8 cellular contexts compared by ENCODE assay signal in genomic region chr9:16030513-16031185, GRCh38.
A peak's percentile ranks its signal among the peaks of the same experiment; 100 is the strongest.
DNase-seq lines count a peak whose midpoint lies in the region; ATAC-seq, FAIRE-seq and TF ChIP-seq lines count a peak whose summit lies in the region.

No MANE protein-coding gene starts in this region.

- H2BK5ac ChIP-seq in IMR-90 (ENCODE audit: low read depth, low read length, poor library complexity, severe bottlenecking) = no peak overlapping the region

- WGBS in IMR-90 (ENCODE audit: extremely low coverage in 2 of 2, insufficient read length in 1 of 2), 2 experiments = no CpG with 5 or more reads among the region's 8 CpGs

- H3K4me3 ChIP-seq in IMR-90 (ENCODE audit: insufficient read depth, low read depth, low read length) = no peak overlapping the region
- no peak overlapping the region for H3K4me3 ChIP-seq in brain microvascular endothelial cell (ENCODE audit: low read depth, low read length)
- H3K4me3 ChIP-seq in colonic mucosa = no peak overlapping the region

- TF ChIP-seq CTCF in IMR-90 (conservative IDR thresholded peaks at IDR 0.05; ENCODE audit: low read depth, low read length) (no peak), brain microvascular endothelial cell (IDR thresholded peaks at IDR 0.05; ENCODE audit: low read depth, low read length, missing control alignments) (no peak), colonic mucosa (IDR thresholded peaks at IDR 0.05) (no peak)

- H2AFZ ChIP-seq in IMR-90 (replicated peaks; ENCODE audit: low read length, poor library complexity) = no peak overlapping the region

- TF ChIP-seq POLR2A in GM12892 (IDR thresholded peaks at IDR 0.05; ENCODE audit: low read depth, low read length) (no peak), IMR-90 (IDR thresholded peaks at IDR 0.05; ENCODE audit: low read depth, low read length) (no peak)

- H3K4me1 ChIP-seq in IMR-90 (ENCODE audit: control insufficient read depth, insufficient read depth, low read length) (peaks cover 30% of the 10 kb centered on the region), colonic mucosa (no peaks in the 10 kb centered on the region)

- DNase-seq in GM12892 (ENCODE audit: insufficient read length) = no peak
- peak; percentile 96 for DNase-seq in IMR-90
- DNase-seq in brain microvascular endothelial cell = peak; percentile 98
- DNase-seq in T-cell = no peak
- no peak for DNase-seq in mucosa of gallbladder (ENCODE audit: low spot score)
- no peak for DNase-seq in colonic mucosa
- DNase-seq in NCI-H446 treated with DMSO at 0.1 percent for 48 hours (lab: John Stamatoyannopoulos, UW) = no peak

- H3K4me3 Mint-ChIP-seq in T-cell = no peak overlapping the region

- no peaks in the 10 kb centered on the region for H3K79me1 ChIP-seq in IMR-90 (ENCODE audit: low read depth in 1 of 2, low read length in 2 of 2)

- dilution Hi-C loops in IMR-90 (cut with HindIII; ENCODE audit: low sequenced_read_pairs, unreplicated experiment) = no loop called here

- H3K36me3 ChIP-seq in IMR-90 (ENCODE audit: control insufficient read depth, insufficient read depth, low read length) = no peaks in the 10 kb centered on the region
- H3K36me3 ChIP-seq in brain microvascular endothelial cell (replicated peaks) = no peaks in the 10 kb centered on the region
- H3K36me3 ChIP-seq in colonic mucosa = no peaks in the 10 kb centered on the region

- peak overlapping the region; percentile 66; the same call in 1 of the 2 replicates for H3K4ac ChIP-seq in IMR-90 (ENCODE audit: low read depth, low read length)

- H3K27me3 Mint-ChIP-seq in T-cell = peaks cover 0 to 2% of the 10 kb centered on the region in 2 donors

- intact Hi-C loops in IMR-90 (cut with micrococcal nuclease) (no loop called here), colonic mucosa (cut with DNase I) (no loop called here)

- H3K27me3 ChIP-seq in IMR-90 (ENCODE audit: control insufficient read depth, insufficient read depth, low read length) (no peaks in the 10 kb centered on the region), brain microvascular endothelial cell (replicated peaks) (no peaks in the 10 kb centered on the region), colonic mucosa (no peaks in the 10 kb centered on the region)

- H4K20me1 ChIP-seq in IMR-90 (ENCODE audit: insufficient read depth, low read length) = no peaks in the 10 kb centered on the region

- no peaks in the 10 kb centered on the region for H3K4me1 Mint-ChIP-seq in T-cell

- peak overlapping the region; percentile 60 for H3K14ac ChIP-seq in IMR-90 (replicated peaks; ENCODE audit: low read depth, low read length)

- CTCF ChIA-PET in IMR-90 (lab: Yijun Ruan, JAX) = no interaction called here
- CTCF ChIA-PET in T-cell (lab: Charles Lee) = no interaction called here

- peak; percentile 87 for FAIRE-seq in GM12892 (lab: Jason Lieb, UNC)

- H3K9me3 Mint-ChIP-seq in T-cell = peaks cover 0 to 6% (median 3%) of the 10 kb centered on the region in 3 donors

- peak overlapping the region; percentile 16 to 54; a peak in 3 of 4 replicates for H4K8ac ChIP-seq in IMR-90 (ENCODE audit: low read depth in 2 of 2, low read length in 2 of 2)

- H3K36me3 Mint-ChIP-seq in T-cell = no peaks in the 10 kb centered on the region

- H2BK120ac ChIP-seq in IMR-90 (ENCODE audit: low read depth, low read length) = peak overlapping the region; percentile 85

- no peak overlapping the region for H2AK9ac ChIP-seq in IMR-90 (replicated peaks; ENCODE audit: low read depth, low read length, poor library complexity)

- peak overlapping the region; percentile 83 for H2BK20ac ChIP-seq in IMR-90 (ENCODE audit: low read depth, low read length)

- H4K91ac ChIP-seq in IMR-90 (ENCODE audit: insufficient read depth, low read depth, low read length) = peak overlapping the region; percentile 75

- H3K27ac Mint-ChIP-seq in T-cell = no peak overlapping the region

- H3K27ac ChIP-seq in IMR-90 (ENCODE audit: insufficient read depth, low read length) (no peak overlapping the region; the same call in 1 of the 2 replicates), brain microvascular endothelial cell (peak overlapping the region; percentile 91), colonic mucosa (no peak overlapping the region)

- H3K9me1 ChIP-seq in IMR-90 (ENCODE audit: insufficient read depth, low read length) = peaks cover 16% of the 10 kb centered on the region

- peaks cover 4% of the 10 kb centered on the region; the same call in 1 of the 2 replicates for H3K9me3 ChIP-seq in IMR-90 (ENCODE audit: control insufficient read depth, insufficient read depth, low read length)
- no peaks in the 10 kb centered on the region for H3K9me3 ChIP-seq in colonic mucosa

- H3K23ac ChIP-seq in IMR-90 (ENCODE audit: low read depth, low read length) = peak overlapping the region; percentile 50

- POLR2A ChIA-PET in IMR-90 (lab: Charles Lee; ENCODE audit: unreplicated experiment) (no interaction called here), T-cell (lab: Charles Lee) (no interaction called here)

- H3K18ac ChIP-seq in IMR-90 (ENCODE audit: low read depth, low read length) = peak overlapping the region; percentile 37

- no peak overlapping the region for H4K5ac ChIP-seq in IMR-90 (ENCODE audit: low read depth, low read length)

- TF ChIP-seq RAD21 in IMR-90 (IDR thresholded peaks at IDR 0.05; ENCODE audit: low read length) = no peak

- peak overlapping the region; percentile 7; the same call in 1 of the 2 replicates for H3K56ac ChIP-seq in IMR-90 (ENCODE audit: extremely low read depth, insufficient read depth, low read length)

- BruUV-seq in IMR-90 (replicated peaks; lab: Mats Ljungman, UMichigan) = no TSS peak

- no peak overlapping the region for H3K4me2 ChIP-seq in IMR-90 (ENCODE audit: low read depth, low read length)

- H3K9ac ChIP-seq in IMR-90 (ENCODE audit: low read depth, low read length) (no peak overlapping the region), colonic mucosa (ENCODE audit: low read depth in 2 of 2, low read length in 2 of 2) (no peak overlapping the region)

- ATAC-seq in GM21619 (IDR thresholded peaks at IDR 0.05; ENCODE audit: unreplicated experiment) (peak; percentile 93), IMR-90 (ENCODE audit: low read depth) (peak; percentile 62), T-cell (replicated peaks in 1 of 4) (no peak)

- H2AK5ac ChIP-seq in IMR-90 (ENCODE audit: low read depth, low read length) = no peak overlapping the region; the same call in 1 of the 2 replicates

- peak overlapping the region; percentile 31; the same call in 2 of the 3 replicates for H2BK15ac ChIP-seq in IMR-90 (ENCODE audit: low read depth, low read length)

- in situ Hi-C loops in IMR-90 (cut with MboI; ENCODE audit: low sequenced_read_pairs) (no loop called here), brain microvascular endothelial cell (cut with HindIII; ENCODE audit: low pct_ligation_motif_present, low sequenced_read_pairs) (no loop called here)

TF ChIP-seq in IMR-90, 13 proteins besides CTCF, POLR2A, EP300 and RAD21:
- TF ChIP-seq MXI1 (IDR thresholded peaks at IDR 0.05; ENCODE audit: borderline replicate concordance, low read depth, low read length) = 0 out of 2 replicates have a peak, but pooled peaks have one; percentile 65
- TF ChIP-seq NFE2L2 (IDR thresholded peaks at IDR 0.05; ENCODE audit: low read depth, low read length) = no peak
- TF ChIP-seq FOS (IDR thresholded peaks at IDR 0.05; ENCODE audit: low read depth, low read length) = peak; percentile 74
- TF ChIP-seq MAFK (IDR thresholded peaks at IDR 0.05; ENCODE audit: low read depth, low read length) = peak; percentile 26; the same call in 1 of the 2 replicates
- peak; percentile 83 for TF ChIP-seq BHLHE40 (IDR thresholded peaks at IDR 0.05; ENCODE audit: low read depth, low read length)
- no peak for TF ChIP-seq ELK1 (IDR thresholded peaks at IDR 0.05; ENCODE audit: borderline replicate concordance, low read depth, low read length)
- TF ChIP-seq MAZ (IDR thresholded peaks at IDR 0.05; ENCODE audit: borderline replicate concordance, low read depth, low read length) = no peak
- TF ChIP-seq RCOR1 (IDR thresholded peaks at IDR 0.05; ENCODE audit: insufficient replicate concordance, low read length) = peak; percentile 97
- TF ChIP-seq SMC3 (IDR thresholded peaks at IDR 0.05; ENCODE audit: low read depth, low read length) = no peak
- TF ChIP-seq CEBPB (IDR thresholded peaks at IDR 0.05; ENCODE audit: low read depth, low read length) = no peak
- TF ChIP-seq USF2 (IDR thresholded peaks at IDR 0.05; ENCODE audit: low read depth, low read length) = peak; percentile 59; the same call in 1 of the 2 replicates
- no peak for TF ChIP-seq RFX5 (IDR thresholded peaks at IDR 0.05; ENCODE audit: low read depth, low read length)
- peak; percentile 69; the same call in 1 of the 2 replicates for TF ChIP-seq CHD1 (IDR thresholded peaks at IDR 0.05; ENCODE audit: low read depth, low read length)
TF ChIP-seq in IMR-90: peak in this region for 7.

Comparison
In these comparisons a context has a peak if more than half of its experiments do, and no peak if none do; other contexts are left out.
1. DNase-seq: peak in IMR-90 (single experiment) and brain microvascular endothelial cell (single experiment); none in GM12892 (single experiment), T-cell (0 of 34), mucosa of gallbladder (single experiment), colonic mucosa (single experiment) and NCI-H446 treated with DMSO at 0.1 percent for 48 hours (single experiment).
2. ATAC-seq: peak in GM21619 (single experiment) and IMR-90 (single experiment); none in T-cell (0 of 4).